Comparison of ENCODE assay signal across 8 cellular contexts in genomic region chr15:34223904-34224596, GRCh38. TPM values are rescaled to one million over a fixed set of nuclear protein-coding genes. Genes with fewer than 3 reads are reported as not detected.
DNase-seq lines count a peak whose midpoint lies in the region; ATAC-seq and TF ChIP-seq lines count a peak whose summit lies in the region.

No MANE protein-coding gene starts in this region.

- H3K79me2 ChIP-seq in hepatocyte = peaks cover 29% of the 10 kb centered on the region

- peak overlapping the region; percentile 91 to 99 (median 96) for H3K4me3 Mint-ChIP-seq in CD4-positive, CD25-positive, alpha-beta regulatory T cell

- H3K36me3 ChIP-seq in CD4-positive, CD25-positive, alpha-beta regulatory T cell (ENCODE audit: control insufficient read depth, insufficient read depth, low read length) = peaks cover 18% of the 10 kb centered on the region
- H3K36me3 ChIP-seq in hepatocyte (replicated peaks; ENCODE audit: insufficient read depth, low read depth) = no peaks in the 10 kb centered on the region
- H3K36me3 ChIP-seq in gastrocnemius medialis = peaks cover 0 to 25% of the 10 kb centered on the region in 2 donors

- H3K9me3 ChIP-seq in CD4-positive, CD25-positive, alpha-beta regulatory T cell (ENCODE audit: control insufficient read depth in 2 of 2, low read length in 2 of 2) = no peaks in the 10 kb centered on the region
- no peaks in the 10 kb centered on the region for H3K9me3 ChIP-seq in hepatocyte (ENCODE audit: low read depth)
- no peaks in the 10 kb centered on the region for H3K9me3 ChIP-seq in gastrocnemius medialis

- H3K36me3 Mint-ChIP-seq in CD4-positive, CD25-positive, alpha-beta regulatory T cell = peaks cover 24% of the 10 kb centered on the region
- H3K36me3 Mint-ChIP-seq in activated naive CD4-positive, alpha-beta T cell treated with anti-CD3 and anti-CD28 coated beads, Interleukin-2, amount 50 U/mL, for 72 hours = peaks cover 12 to 27% of the 10 kb centered on the region in 2 donors

- ATAC-seq in CD4-positive, CD25-positive, alpha-beta regulatory T cell (ENCODE audit: low read depth in 2 of 2) = no peak
- ATAC-seq in HG02970 (IDR thresholded peaks at IDR 0.05; ENCODE audit: low FRiP score, unreplicated experiment) = peak; percentile 15
- peak; percentile 6 to 10 for ATAC-seq in activated naive CD4-positive, alpha-beta T cell treated with anti-CD3 and anti-CD28 coated beads, Interleukin-2, amount 50 U/mL, for 72 hours
- ATAC-seq in gastrocnemius medialis = peak; percentile 34 to 45
- no peak for ATAC-seq in GM18873 (IDR thresholded peaks at IDR 0.05; ENCODE audit: low FRiP score, unreplicated experiment)

- peak overlapping the region; percentile 88 for H3K27ac ChIP-seq in CD4-positive, CD25-positive, alpha-beta regulatory T cell (ENCODE audit: insufficient read depth, low read length, poor library complexity, severe bottlenecking)
- H3K27ac ChIP-seq in hepatocyte (peak overlapping the region; percentile 89), gastrocnemius medialis (peak overlapping the region; percentile 83 to 96 (median 87))

- intact Hi-C loops in gastrocnemius medialis (cut with DNase I; ENCODE audit: low total_unique reads) = loop anchor here (1.0 kb wide), 1 partner anchor 14 kb away; the partner anchor contains the start of gene KATNBL1

- no peaks in the 10 kb centered on the region for H3K27me3 ChIP-seq in CD4-positive, CD25-positive, alpha-beta regulatory T cell (ENCODE audit: control insufficient read depth, insufficient read depth, low read length)
- H3K27me3 ChIP-seq in hepatocyte (no peaks in the 10 kb centered on the region), gastrocnemius medialis (no peaks in the 10 kb centered on the region)

- H3K27me3 Mint-ChIP-seq in CD4-positive, CD25-positive, alpha-beta regulatory T cell = peaks cover 14% of the 10 kb centered on the region

- TF ChIP-seq CTCF in hepatocyte (IDR thresholded peaks at IDR 0.05; ENCODE audit: poor library complexity) = no peak
- TF ChIP-seq CTCF in gastrocnemius medialis (IDR thresholded peaks at IDR 0.05 in 4 of 5, conservative IDR thresholded peaks at IDR 0.05 in 1 of 5) = no peak

- H2AFZ ChIP-seq in hepatocyte = peak overlapping the region; percentile 93

- peak in 1 of 3 donors; percentile 23 for DNase-seq in CD4-positive, CD25-positive, alpha-beta regulatory T cell
- DNase-seq in activated naive CD4-positive, alpha-beta T cell treated with anti-CD3 and anti-CD28 coated beads, Interleukin-2, amount 50 U/mL, for 72 hours (ENCODE audit: low spot score in 2 of 2) = no peak
- DNase-seq in hepatocyte (ENCODE audit: low spot score) (no peak), gastrocnemius medialis (no peak), midbrain (lab: John Stamatoyannopoulos, UW) (no peak), SKM-1 treated with dmso at 0.1 percent for 144 hours (lab: John Stamatoyannopoulos, UW; ENCODE audit: unreplicated experiment) (no peak)

- H3K4me3 ChIP-seq in CD4-positive, CD25-positive, alpha-beta regulatory T cell (ENCODE audit: low read depth, low read length) = peak overlapping the region; percentile 95
- H3K4me3 ChIP-seq in hepatocyte = peak overlapping the region; percentile 40
- peak overlapping the region; percentile 75 to 93 (median 86) for H3K4me3 ChIP-seq in gastrocnemius medialis

- H3K4me1 ChIP-seq in CD4-positive, CD25-positive, alpha-beta regulatory T cell (ENCODE audit: control insufficient read depth, insufficient read depth, low read length, poor library complexity, severe bottlenecking) = peaks cover 10% of the 10 kb centered on the region
- H3K4me1 ChIP-seq in hepatocyte (ENCODE audit: insufficient read depth) (no peaks in the 10 kb centered on the region), gastrocnemius medialis (peaks cover 14 to 15% of the 10 kb centered on the region in 2 donors)

- H3K9me3 Mint-ChIP-seq in CD4-positive, CD25-positive, alpha-beta regulatory T cell = peaks cover 0 to 2% (median 0%) of the 10 kb centered on the region in 7 donors
- H3K9me3 Mint-ChIP-seq in activated naive CD4-positive, alpha-beta T cell treated with anti-CD3 and anti-CD28 coated beads, Interleukin-2, amount 50 U/mL, for 72 hours = no peaks in the 10 kb centered on the region

- in situ Hi-C loops in gastrocnemius medialis (cut with MboI; ENCODE audit: low sequenced_read_pairs in 4 of 4) = loop anchor here in 3 of 4 donors (5.0 to 25.0 kb wide), 3 partner anchors 119 to 763 kb away; partner anchors contain the start of genes EMC7 (in 2 of the 3), PGBD4 (in 2 of the 3) and ZNF770 (in 1 of the 3)

- H3K27ac Mint-ChIP-seq in CD4-positive, CD25-positive, alpha-beta regulatory T cell = peak overlapping the region; percentile 97 to 100 (median 98)
- H3K27ac Mint-ChIP-seq in activated naive CD4-positive, alpha-beta T cell treated with anti-CD3 and anti-CD28 coated beads, Interleukin-2, amount 50 U/mL, for 72 hours = peak overlapping the region; percentile 92 to 98

- WGBS in hepatocyte (ENCODE audit: low lambda C conversion rate, missing lambda C conversion rate) = 93% methylated on average over 24 of the region's 24 CpGs

- no peaks in the 10 kb centered on the region for H3K9me2 ChIP-seq in hepatocyte (replicated peaks; ENCODE audit: insufficient read depth)

- TF ChIP-seq POLR2A in gastrocnemius medialis (IDR thresholded peaks at IDR 0.05) = no peak

- H3K4me2 ChIP-seq in hepatocyte = peak overlapping the region; percentile 76

- H4K20me1 ChIP-seq in hepatocyte (ENCODE audit: insufficient read depth, poor library complexity, severe bottlenecking) = no peaks in the 10 kb centered on the region

- peaks cover 22 to 38% (median 28%) of the 10 kb centered on the region in 4 donors for H3K4me1 Mint-ChIP-seq in CD4-positive, CD25-positive, alpha-beta regulatory T cell

RNA-seq across cellular contexts. Expression of gene EMC4, which starts 0.8 kb away (rescaled TPM):
- 70.0 TPM for total RNA-seq in CD4-positive, CD25-positive, alpha-beta regulatory T cell
- polyA plus RNA-seq in CD4-positive, CD25-positive, alpha-beta regulatory T cell = 100 to 1,000 TPM; 172 to 199 (median 188) TPM
- 100 to 1,000 TPM in 1 of 2 donors, 10 to 100 TPM in 1; 90.4 to 107 TPM for total RNA-seq in activated naive CD4-positive, alpha-beta T cell treated with anti-CD3 and anti-CD28 coated beads, Interleukin-2, amount 50 U/mL, for 72 hours
- total RNA-seq in hepatocyte (149 and 206 TPM in 2 replicates), gastrocnemius medialis (100 to 1,000 TPM; 205 to 230 (median 213) TPM)
- polyA plus RNA-seq in hepatocyte = 165 and 173 TPM in 2 replicates

RNA-seq across cellular contexts. Expression of gene KATNBL1, which starts 14.2 kb away (rescaled TPM):
- 25.3 TPM for total RNA-seq in CD4-positive, CD25-positive, alpha-beta regulatory T cell
- 10 to 100 TPM; 25.4 to 36.3 (median 28.2) TPM for polyA plus RNA-seq in CD4-positive, CD25-positive, alpha-beta regulatory T cell
- total RNA-seq in activated naive CD4-positive, alpha-beta T cell treated with anti-CD3 and anti-CD28 coated beads, Interleukin-2, amount 50 U/mL, for 72 hours = 10 to 100 TPM; 49.9 to 53.0 TPM
- total RNA-seq in hepatocyte (127 and 166 TPM in 2 replicates), gastrocnemius medialis (10 to 100 TPM in 3 of 4 donors, 1 to 10 TPM in 1; 9.2 to 24.9 (median 12.3) TPM)
- 55.4 and 72.0 TPM in 2 replicates for polyA plus RNA-seq in hepatocyte

Comparison
In these comparisons a context has a peak if more than half of its experiments do, and no peak if none do; other contexts are left out.
1. ATAC-seq: peak in HG02970 (single experiment), activated naive CD4-positive, alpha-beta T cell treated with anti-CD3 and anti-CD28 coated beads, Interleukin-2, amount 50 U/mL, for 72 hours (2 of 2) and gastrocnemius medialis (2 of 2); none in CD4-positive, CD25-positive, alpha-beta regulatory T cell (0 of 2) and GM18873 (single experiment).
2. H3K4me3 ChIP-seq: peak in every context shown above with its lines; median percentile 95 in CD4-positive, CD25-positive, alpha-beta regulatory T cell; 86 in gastrocnemius medialis; 40 in hepatocyte.
3. Peak in every context shown above with its lines, with median percentiles within 50 percentile points of each other: H3K27ac ChIP-seq.